In the genomic region with DNA sequence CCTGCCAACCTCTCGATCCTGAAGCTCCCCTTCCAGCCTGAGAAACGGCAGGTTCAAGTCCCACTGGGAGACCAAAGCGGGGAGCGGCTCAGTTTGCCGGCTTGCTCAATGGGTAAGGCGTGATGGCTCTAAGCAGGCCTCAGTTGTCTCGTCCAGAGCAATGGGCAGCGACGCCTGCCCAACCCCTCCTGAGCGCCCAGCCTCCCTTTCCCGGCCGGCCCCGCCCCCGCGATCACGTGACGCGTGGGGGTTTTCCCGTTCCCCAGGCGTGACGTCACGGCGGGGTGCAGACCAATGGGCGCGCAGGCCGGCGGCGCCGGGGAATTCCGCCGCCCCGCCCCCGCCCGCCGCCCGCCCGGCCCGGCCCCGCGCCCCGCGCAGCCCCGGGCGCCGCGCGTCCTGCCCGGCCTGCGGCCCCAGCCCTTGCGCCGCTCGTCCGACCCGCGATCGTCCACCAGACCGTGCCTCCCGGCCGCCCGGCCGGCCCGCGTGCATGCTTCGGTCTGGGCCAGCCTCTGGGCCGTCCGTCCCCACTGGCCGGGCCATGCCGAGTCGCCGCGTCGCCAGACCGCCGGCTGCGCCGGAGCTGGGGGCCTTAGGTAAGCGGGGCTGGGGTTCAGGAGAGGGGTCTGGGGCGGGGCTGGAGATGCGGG, we compare ENCODE assay signal across 8 cellular contexts. TPM values are rescaled to one million over a fixed set of nuclear protein-coding genes. Genes with fewer than 3 reads are reported as not detected.
DNase-seq lines count a peak whose midpoint lies in the region; ATAC-seq, FAIRE-seq and TF ChIP-seq lines count a peak whose summit lies in the region.

A gene with protein sequence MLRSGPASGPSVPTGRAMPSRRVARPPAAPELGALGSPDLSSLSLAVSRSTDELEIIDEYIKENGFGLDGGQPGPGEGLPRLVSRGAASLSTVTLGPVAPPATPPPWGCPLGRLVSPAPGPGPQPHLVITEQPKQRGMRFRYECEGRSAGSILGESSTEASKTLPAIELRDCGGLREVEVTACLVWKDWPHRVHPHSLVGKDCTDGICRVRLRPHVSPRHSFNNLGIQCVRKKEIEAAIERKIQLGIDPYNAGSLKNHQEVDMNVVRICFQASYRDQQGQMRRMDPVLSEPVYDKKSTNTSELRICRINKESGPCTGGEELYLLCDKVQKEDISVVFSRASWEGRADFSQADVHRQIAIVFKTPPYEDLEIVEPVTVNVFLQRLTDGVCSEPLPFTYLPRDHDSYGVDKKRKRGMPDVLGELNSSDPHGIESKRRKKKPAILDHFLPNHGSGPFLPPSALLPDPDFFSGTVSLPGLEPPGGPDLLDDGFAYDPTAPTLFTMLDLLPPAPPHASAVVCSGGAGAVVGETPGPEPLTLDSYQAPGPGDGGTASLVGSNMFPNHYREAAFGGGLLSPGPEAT (plus strand): TSS at position 378 of the 653 bp plus-strand sequence. CDS start 116 bp downstream, at position 494.

- H3K36me3 ChIP-seq in GM06990 (ENCODE audit: control insufficient read depth, insufficient read depth, low read length) = peaks cover 2% of the 10 kb centered on the region
- H3K36me3 ChIP-seq in pancreas = no peaks in the 10 kb centered on the region
- H3K36me3 ChIP-seq in thyroid gland = no peaks in the 10 kb centered on the region

- H3K4me1 ChIP-seq in pancreas (peaks cover 0 to 6% (median 0%) of the 10 kb centered on the region in 3 donors), thyroid gland (peaks cover 4 to 8% of the 10 kb centered on the region in 2 donors)

- H3K27me3 ChIP-seq in GM06990 (replicated peaks; ENCODE audit: control insufficient read depth, insufficient read depth, low read length) = no peaks in the 10 kb centered on the region
- H3K27me3 ChIP-seq in pancreas = no peaks in the 10 kb centered on the region
- no peaks in the 10 kb centered on the region for H3K27me3 ChIP-seq in thyroid gland

- DNase-seq in GM06990 (ENCODE audit: extremely low read depth, insufficient read length) (peak; percentile 92), HEK293T (ENCODE audit: extremely low spot score) (peak; percentile 97), MV-4-11 (lab: John Stamatoyannopoulos, UW) (peak; percentile 85), SW 1271 (lab: John Stamatoyannopoulos, UW) (peak; percentile 55 to 71), Right ventricle myocardium inferior (ENCODE audit: missing footprints) (peak; percentile 98), pancreas (peak; percentile 93 to 100 (median 96)), thyroid gland (peak; percentile 94)
- peak; percentile 99 for DNase-seq in activated naive CD8-positive, alpha-beta T cell treated with anti-CD3 and anti-CD28 coated beads, Interleukin-2, amount 10 ng/mL, durations not matched to agents 7 days and 5 days

- CTCF ChIA-PET in HEK293T (lab: Yijun Ruan, JAX) = interaction anchor here (0.7 kb wide), 1 partner anchor 64 kb away, joined by 3 read pairs; no protein-coding TSS in a partner anchor

- H3K4me3 Mint-ChIP-seq in activated naive CD8-positive, alpha-beta T cell treated with anti-CD3 and anti-CD28 coated beads, Interleukin-2, amount 10 ng/mL, durations not matched to agents 7 days and 5 days = peak within 1 kb of the TSS; percentile 96

- H3K9me3 ChIP-seq in pancreas = no peaks in the 10 kb centered on the region
- H3K9me3 ChIP-seq in thyroid gland = no peaks in the 10 kb centered on the region

- peaks cover 5% of the 10 kb centered on the region for H3K4me1 Mint-ChIP-seq in activated naive CD8-positive, alpha-beta T cell treated with anti-CD3 and anti-CD28 coated beads, Interleukin-2, amount 10 ng/mL, durations not matched to agents 7 days and 5 days

- peak within 1 kb of the TSS; percentile 82 for H3K4me3 ChIP-seq in GM06990 (replicated peaks; ENCODE audit: low read depth, low read length)
- peak within 1 kb of the TSS; percentile 45 to 79 (median 61) for H3K4me3 ChIP-seq in pancreas
- peak within 1 kb of the TSS; percentile 43 to 93 (median 74) for H3K4me3 ChIP-seq in thyroid gland (replicated peaks in 1 of 3)

- WGBS in pancreas, 2 donors = 2% methylated on average over 54 to 79 of the region's 79 CpGs
- WGBS in thyroid gland, 2 donors = 5% methylated on average over 17 to 19 of the region's 79 CpGs

- intact Hi-C loops in Right ventricle myocardium inferior (cut with DNase I) (loop anchor here (2.0 kb wide), 1 partner anchor 38 kb away; a partner anchor contains a TSS), pancreas (cut with DNase I) (no loop called here), thyroid gland (cut with DNase I) (no loop called here)

- peaks cover 2% of the 10 kb centered on the region for H3K27me3 Mint-ChIP-seq in activated naive CD8-positive, alpha-beta T cell treated with anti-CD3 and anti-CD28 coated beads, Interleukin-2, amount 10 ng/mL, durations not matched to agents 7 days and 5 days

- no peaks in the 10 kb centered on the region for H3K9me3 Mint-ChIP-seq in activated naive CD8-positive, alpha-beta T cell treated with anti-CD3 and anti-CD28 coated beads, Interleukin-2, amount 10 ng/mL, durations not matched to agents 7 days and 5 days

- peak; percentile 67 for ATAC-seq in activated naive CD8-positive, alpha-beta T cell treated with anti-CD3 and anti-CD28 coated beads, Interleukin-2, amount 10 ng/mL, durations not matched to agents 7 days and 5 days (ENCODE audit: low read depth)
- peak; percentile 59 for ATAC-seq in Right ventricle myocardium inferior
- peak; percentile 59 to 74 (median 66) for ATAC-seq in pancreas

- no peak for FAIRE-seq in pancreas (lab: Jason Lieb, UNC)

- TF ChIP-seq POLR2A in thyroid gland (IDR thresholded peaks at IDR 0.05) = no peak

- TF ChIP-seq CTCF in GM06990 (IDR thresholded peaks at IDR 0.05; ENCODE audit: insufficient read depth, low read length, poor library complexity, severe bottlenecking) (no peak), pancreas (IDR thresholded peaks at IDR 0.05) (no peak), thyroid gland (IDR thresholded peaks at IDR 0.05) (no peak)

- H3K27ac ChIP-seq in pancreas (peak within 1 kb of the TSS; percentile 89 to 98 (median 94)), thyroid gland (peak within 1 kb of the TSS; percentile 94 to 98 (median 97))

- H3K27ac Mint-ChIP-seq in activated naive CD8-positive, alpha-beta T cell treated with anti-CD3 and anti-CD28 coated beads, Interleukin-2, amount 10 ng/mL, durations not matched to agents 7 days and 5 days = peak within 1 kb of the TSS; percentile 99

- H3K36me3 Mint-ChIP-seq in activated naive CD8-positive, alpha-beta T cell treated with anti-CD3 and anti-CD28 coated beads, Interleukin-2, amount 10 ng/mL, durations not matched to agents 7 days and 5 days = peaks cover 1% of the 10 kb centered on the region

- POLR2A ChIA-PET in HEK293T (lab: Yijun Ruan, JAX) = interaction anchor here (0.9 to 1.5 kb wide), 3 partner anchors 9 to 46 kb away, joined by 3 to 5 read pairs (median 4); a partner anchor contains a TSS
- POLR2A ChIA-PET in activated naive CD8-positive, alpha-beta T cell treated with anti-CD3 and anti-CD28 coated beads, Interleukin-2, amount 10 ng/mL, durations not matched to agents 7 days and 5 days (lab: Charles Lee) = interaction anchor here (0.7 to 2.3 kb wide), 6 partner anchors 38 to 682 kb away, joined by 3 to 16 read pairs (median 5); a partner anchor contains a TSS

TF ChIP-seq in HEK293T, 16 proteins besides CTCF, POLR2A, EP300 and RAD21:
- TF ChIP-seq BHLHE40 (IDR thresholded peaks at IDR 0.05; ENCODE audit: borderline replicate concordance) (no peak), HDGF (IDR thresholded peaks at IDR 0.05; ENCODE audit: borderline replicate concordance) (no peak), NFRKB (IDR thresholded peaks at IDR 0.05) (no peak), LEF1 (IDR thresholded peaks at IDR 0.05; ENCODE audit: borderline replicate concordance) (no peak), ELF4 (IDR thresholded peaks at IDR 0.05) (no peak), SP1 (IDR thresholded peaks at IDR 0.05) (no peak), FOXM1 (IDR thresholded peaks at IDR 0.05; ENCODE audit: borderline replicate concordance) (no peak), ARNT (IDR thresholded peaks at IDR 0.05) (no peak), ZNF384 (IDR thresholded peaks at IDR 0.05) (no peak), FOXK2 (IDR thresholded peaks at IDR 0.05) (no peak)
- TF ChIP-seq, protein P1, sequence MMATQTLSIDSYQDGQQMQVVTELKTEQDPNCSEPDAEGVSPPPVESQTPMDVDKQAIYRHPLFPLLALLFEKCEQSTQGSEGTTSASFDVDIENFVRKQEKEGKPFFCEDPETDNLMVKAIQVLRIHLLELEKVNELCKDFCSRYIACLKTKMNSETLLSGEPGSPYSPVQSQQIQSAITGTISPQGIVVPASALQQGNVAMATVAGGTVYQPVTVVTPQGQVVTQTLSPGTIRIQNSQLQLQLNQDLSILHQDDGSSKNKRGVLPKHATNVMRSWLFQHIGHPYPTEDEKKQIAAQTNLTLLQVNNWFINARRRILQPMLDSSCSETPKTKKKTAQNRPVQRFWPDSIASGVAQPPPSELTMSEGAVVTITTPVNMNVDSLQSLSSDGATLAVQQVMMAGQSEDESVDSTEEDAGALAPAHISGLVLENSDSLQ (IDR thresholded peaks at IDR 0.05) = no peak

RNA-seq across cellular contexts. Expression of the gene that starts here (rescaled TPM):
- total RNA-seq in activated naive CD8-positive, alpha-beta T cell treated with anti-CD3 and anti-CD28 coated beads, Interleukin-2, amount 10 ng/mL, durations not matched to agents 7 days and 5 days = 10 to 100 TPM; 20.8 to 24.2 TPM
- total RNA-seq in Right ventricle myocardium inferior = 4.2 TPM
- 10 to 100 TPM in 4 of 6 donors, 1 to 10 TPM in 2; 8.3 to 21.7 (median 13.4) TPM for total RNA-seq in pancreas
- 10 to 100 TPM; 25.1 to 33.5 TPM for polyA plus RNA-seq in pancreas
- total RNA-seq in thyroid gland = 10 to 100 TPM in 2 of 4 donors, 1 to 10 TPM in 2; 6.7 to 11.3 (median 9.1) TPM

Comparison
In these comparisons a context has a peak if more than half of its experiments do, and no peak if none do; other contexts are left out.
1. Peak in every context shown above with its lines: DNase-seq, ATAC-seq, H3K4me3 ChIP-seq and H3K27ac ChIP-seq.